ENCODE assay signal across 9 cellular contexts in the genomic region with DNA sequence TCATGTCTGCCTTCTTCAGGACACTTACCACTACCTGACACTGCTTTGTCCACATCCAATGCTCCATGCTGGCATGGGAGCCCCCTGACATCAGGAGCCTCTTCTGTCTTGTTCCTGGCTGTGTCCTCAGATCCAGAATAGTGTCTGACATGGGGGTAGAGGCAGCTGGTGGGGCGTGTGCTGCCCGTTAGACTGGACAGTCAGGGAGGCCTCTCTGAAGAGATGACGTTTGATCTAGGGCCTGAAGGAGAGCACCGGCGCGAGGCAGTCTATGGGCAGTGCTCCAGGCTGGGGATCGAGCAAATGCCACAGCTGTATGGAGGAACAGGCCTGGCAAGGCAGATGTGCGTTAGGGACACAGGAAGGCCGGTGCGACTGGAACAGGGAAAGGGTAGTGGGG. TPM values are rescaled to one million over a fixed set of nuclear protein-coding genes. Genes with fewer than 3 reads are reported as not detected.
DNase-seq lines count a peak whose midpoint lies in the region; TF ChIP-seq lines count a peak whose summit lies in the region.
"Had no signal": no experiment of that assay in that cellular context is flagged by ENCODE, and none has a peak within 500 bp of the region (broad histone marks: within the 10 kb centered on the region; RNA-seq: fewer than 3 reads in every experiment).

No MANE protein-coding gene starts in this region.

- intact Hi-C loops in activated T-helper 1 cell treated with anti-CD3 and anti-CD28 coated beads, Interleukin-12 subunit alpha, Interleukin-12 subunit beta, Interleukin-2, Interleukin-4 antibody, amounts not matched to agents 30 ng/mL and 10 ng/mL and 1 ng/mL, durations not matched to agents 14 hours and 24 hours and 36 hours (cut with micrococcal nuclease) = loop anchor here (5.0 kb wide), 1 partner anchor 141 kb away; no protein-coding TSS in a partner anchor
- intact Hi-C loops in tibial artery (cut with DNase I; ENCODE audit: low total_unique reads) = no loop called here

- no peaks in the 10 kb centered on the region for H3K36me3 Mint-ChIP-seq in HFFc6 (ENCODE audit: low read depth)
- H3K36me3 Mint-ChIP-seq in activated T-helper 1 cell treated with anti-CD3 and anti-CD28 coated beads, Interleukin-12 subunit alpha, Interleukin-12 subunit beta, Interleukin-2, Interleukin-4 antibody, amounts not matched to agents 30 ng/mL and 10 ng/mL and 1 ng/mL, durations not matched to agents 14 hours and 24 hours and 36 hours (ENCODE audit: low read depth) = peaks cover 5% of the 10 kb centered on the region
- H3K36me3 Mint-ChIP-seq in immature natural killer cell = no peaks in the 10 kb centered on the region

- no peaks in the 10 kb centered on the region for H3K9me3 Mint-ChIP-seq in HFFc6
- no peaks in the 10 kb centered on the region for H3K9me3 Mint-ChIP-seq in activated T-helper 1 cell treated with anti-CD3 and anti-CD28 coated beads, Interleukin-12 subunit alpha, Interleukin-12 subunit beta, Interleukin-2, Interleukin-4 antibody, amounts not matched to agents 30 ng/mL and 10 ng/mL and 1 ng/mL, durations not matched to agents 14 hours and 24 hours and 36 hours
- H3K9me3 Mint-ChIP-seq in immature natural killer cell = peaks cover 0 to 1% (median 0%) of the 10 kb centered on the region in 6 donors

- no peaks in the 10 kb centered on the region for H3K27me3 ChIP-seq in tibial artery
- H3K27me3 ChIP-seq: left lung had no signal

- H3K27ac ChIP-seq in skin epidermis (peak overlapping the region in 17 of 21 experiments; percentile 10 to 97 (median 82)), tibial artery (no peak overlapping the region)

- no peaks in the 10 kb centered on the region for H3K9me3 ChIP-seq in tibial artery
- H3K9me3 ChIP-seq: left lung had no signal

- DNase-seq in HFFc6 = no peak
- DNase-seq in activated T-helper 1 cell treated with anti-CD3 and anti-CD28 coated beads, Interleukin-12 subunit alpha, Interleukin-12 subunit beta, Interleukin-2, Interleukin-4 antibody, amounts not matched to agents 30 ng/mL and 10 ng/mL and 1 ng/mL, durations not matched to agents 14 hours and 24 hours and 36 hours (ENCODE audit: low spot score) = no peak
- DNase-seq in immature natural killer cell = no peak
- DNase-seq in tibial artery = no peak
- DNase-seq in cerebellar nuclear complex (lab: John Stamatoyannopoulos, UW) = no peak
- DNase-seq in NCI-H1694 (lab: John Stamatoyannopoulos, UW) = no peak
- DNase-seq: activated effector memory CD4-positive, alpha-beta T cell treated with Interleukin-2 at 50 U/mL for 16 hours had no signal

- H3K36me3 ChIP-seq in tibial artery = no peaks in the 10 kb centered on the region
- H3K36me3 ChIP-seq: left lung had no signal

- no peak for TF ChIP-seq CTCF in HFFc6 (IDR thresholded peaks at IDR 0.05)
- TF ChIP-seq CTCF in tibial artery (IDR thresholded peaks at IDR 0.05) = no peak

- H3K27me3 Mint-ChIP-seq in HFFc6 (ENCODE audit: insufficient read depth) (peaks cover 4% of the 10 kb centered on the region), immature natural killer cell (ENCODE audit: low read depth in 3 of 3) (peaks cover 0 to 7% (median 0%) of the 10 kb centered on the region in 3 donors)
- no peaks in the 10 kb centered on the region for H3K27me3 Mint-ChIP-seq in activated T-helper 1 cell treated with anti-CD3 and anti-CD28 coated beads, Interleukin-12 subunit alpha, Interleukin-12 subunit beta, Interleukin-2, Interleukin-4 antibody, amounts not matched to agents 30 ng/mL and 10 ng/mL and 1 ng/mL, durations not matched to agents 14 hours and 24 hours and 36 hours (ENCODE audit: insufficient read depth)

- H3K4me1 ChIP-seq in tibial artery = peaks cover 0 to 71% (median 27%) of the 10 kb centered on the region in 4 donors

- H3K4me3 ChIP-seq in skin epidermis (no peak overlapping the region), tibial artery (no peak overlapping the region)
- H3K4me3 ChIP-seq: left lung had no signal

- H3K4me1 Mint-ChIP-seq in HFFc6 (ENCODE audit: low read depth) (peaks cover 66% of the 10 kb centered on the region), immature natural killer cell (peaks cover 43 to 46% of the 10 kb centered on the region in 2 donors)
- peaks cover 66% of the 10 kb centered on the region for H3K4me1 Mint-ChIP-seq in activated T-helper 1 cell treated with anti-CD3 and anti-CD28 coated beads, Interleukin-12 subunit alpha, Interleukin-12 subunit beta, Interleukin-2, Interleukin-4 antibody, amounts not matched to agents 30 ng/mL and 10 ng/mL and 1 ng/mL, durations not matched to agents 14 hours and 24 hours and 36 hours (ENCODE audit: low read depth)

- peak overlapping the region; percentile 75; the same call in 1 of the 2 replicates for H3K27ac Mint-ChIP-seq in HFFc6
- peak overlapping the region; percentile 99 for H3K27ac Mint-ChIP-seq in activated T-helper 1 cell treated with anti-CD3 and anti-CD28 coated beads, Interleukin-12 subunit alpha, Interleukin-12 subunit beta, Interleukin-2, Interleukin-4 antibody, amounts not matched to agents 30 ng/mL and 10 ng/mL and 1 ng/mL, durations not matched to agents 14 hours and 24 hours and 36 hours
- H3K27ac Mint-ChIP-seq in immature natural killer cell = peak overlapping the region; percentile 97 to 100 (median 99)

- H3K4me3 Mint-ChIP-seq in HFFc6 (no peak overlapping the region), immature natural killer cell (peak overlapping the region in 3 of 5 donors; percentile 58 to 95 (median 64))
- H3K4me3 Mint-ChIP-seq in activated T-helper 1 cell treated with anti-CD3 and anti-CD28 coated beads, Interleukin-12 subunit alpha, Interleukin-12 subunit beta, Interleukin-2, Interleukin-4 antibody, amounts not matched to agents 30 ng/mL and 10 ng/mL and 1 ng/mL, durations not matched to agents 14 hours and 24 hours and 36 hours = peak overlapping the region; percentile 30

RNA-seq across cellular contexts. Expression of a gene that starts 16.6 kb away (rescaled TPM):
- 10 to 100 TPM; 37.1 to 51.0 (median 44.7) TPM for total RNA-seq in HFFc6 (2021; fragmentation: NEBNext Ultra II Directional; extraction: Animal tissue kit (Norgen Biotek cat#: 25700))
- 27.9 and 28.8 TPM in 2 replicates for total RNA-seq in activated T-helper 1 cell treated with anti-CD3 and anti-CD28 coated beads, Interleukin-12 subunit alpha, Interleukin-12 subunit beta, Interleukin-2, Interleukin-4 antibody, amounts not matched to agents 30 ng/mL and 10 ng/mL and 1 ng/mL, durations not matched to agents 14 hours and 24 hours and 36 hours
- polyA plus RNA-seq in immature natural killer cell = 10 to 100 TPM in 1 of 3 donors, 1 to 10 TPM in 2; 3.2 to 17.3 (median 3.7) TPM

Comparison
In these comparisons a context has a peak if more than half of its experiments do, and no peak if none do; other contexts are left out.
1. H3K27ac ChIP-seq: peak in skin epidermis (17 of 21); none in tibial artery (0 of 2).
2. Peak in every context shown above with its lines, with median percentiles within 50 percentile points of each other: H3K27ac Mint-ChIP-seq.